10 cellular contexts compared by ENCODE assay signal in the genomic region with DNA sequence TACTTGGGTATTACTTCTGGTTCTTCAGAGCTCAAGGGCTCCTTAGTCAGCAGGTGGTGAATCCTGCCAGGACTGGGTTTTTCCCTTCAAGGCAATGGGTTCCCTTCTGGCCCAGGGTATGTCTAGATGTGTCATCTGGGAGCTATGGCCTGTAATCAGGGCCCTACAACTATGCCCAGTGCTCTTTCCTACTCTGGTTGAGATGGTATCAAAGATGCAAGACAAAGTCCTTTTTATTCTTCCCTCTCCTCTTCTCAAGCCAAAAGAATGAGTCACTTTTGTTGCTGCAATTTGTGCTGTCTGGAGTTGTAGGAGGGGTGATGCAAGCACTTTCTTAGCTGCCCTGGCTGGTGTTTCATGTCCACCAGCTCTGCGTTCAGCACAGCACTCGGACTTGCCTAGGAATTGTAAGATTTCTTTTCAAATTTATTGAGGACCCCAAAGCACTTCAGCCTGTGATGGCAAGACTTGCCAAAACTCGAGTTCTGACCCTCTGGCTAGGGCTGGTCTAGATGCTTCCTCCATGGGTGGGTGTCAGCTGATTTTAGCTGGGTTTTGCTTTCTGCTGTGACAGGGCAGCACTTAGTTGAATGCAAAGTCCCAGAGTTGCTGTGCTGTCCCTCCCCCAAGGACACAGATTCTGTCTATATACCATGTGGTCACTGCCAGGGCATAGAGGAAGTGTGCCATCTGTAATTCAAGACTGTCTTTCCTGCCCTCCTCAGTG.
DNase-seq lines count a peak whose midpoint lies in the region; ATAC-seq, FAIRE-seq and TF ChIP-seq lines count a peak whose summit lies in the region.
"Had no signal": no experiment of that assay in that cellular context is flagged by ENCODE, and none has a peak within 500 bp of the region (broad histone marks: within the 10 kb centered on the region; RNA-seq: fewer than 3 reads in every experiment).

No MANE protein-coding gene starts in this region.

- peak; percentile 98 for DNase-seq in amniotic epithelial cell (ENCODE audit: low read depth)
- peak; percentile 89 for DNase-seq in keratinocyte (ENCODE audit: low read depth, low spot score)
- DNase-seq in DMS53 (lab: John Stamatoyannopoulos, UW), result no peak
- DNase-seq in NCI-H526 treated with DMSO at 0.1 percent for 48 hours (lab: John Stamatoyannopoulos, UW), result no peak
- no peak for DNase-seq in activated CD4-positive, alpha-beta T cell treated with anti-CD3 and anti-CD28 coated beads, Interleukin-2, amount 10 ng/mL, durations not matched to agents 7 days and 5 days
- DNase-seq: DMS153, NCI-H1694 treated with DMSO at 0.1 percent for 48 hours had no signal

- peak overlapping the region; percentile 77 for H3K4me2 ChIP-seq in keratinocyte (ENCODE audit: control insufficient read depth, extremely low read depth, insufficient read depth, low read depth, low read length)

- no peaks in the 10 kb centered on the region for H3K36me3 ChIP-seq in ACC112 (ENCODE audit: insufficient read depth, low read length)
- no peaks in the 10 kb centered on the region for H3K36me3 ChIP-seq in keratinocyte (ENCODE audit: control insufficient read depth in 2 of 2, extremely low read depth in 1 of 2, insufficient read depth in 2 of 2, low read length in 2 of 2)

- peak overlapping the region; percentile 63 for H2AFZ ChIP-seq in ACC112 (ENCODE audit: low read length, unreplicated experiment)
- peak overlapping the region; percentile 77 for H2AFZ ChIP-seq in keratinocyte (ENCODE audit: control insufficient read depth, low read length)

- H3K4me3 ChIP-seq in ACC112 (ENCODE audit: low read depth, low read length) (peak overlapping the region; percentile 63), keratinocyte (ENCODE audit: control insufficient read depth in 2 of 3, extremely low read depth in 1 of 3, insufficient read depth in 2 of 3, low read depth in 1 of 3, low read length in 3 of 3) (peak overlapping the region; percentile 13 to 37 (median 23))

- no peak for ATAC-seq in GM21367 (IDR thresholded peaks at IDR 0.05; ENCODE audit: unreplicated experiment)

- no peaks in the 10 kb centered on the region for H3K9me1 ChIP-seq in keratinocyte (ENCODE audit: control insufficient read depth, extremely low read depth, insufficient read depth, low read length)

- POLR2A ChIA-PET in activated CD4-positive, alpha-beta T cell treated with anti-CD3 and anti-CD28 coated beads, Interleukin-2, amount 10 ng/mL, durations not matched to agents 7 days and 5 days (lab: Charles Lee), result no interaction called here

- H3K4me3 Mint-ChIP-seq in activated CD4-positive, alpha-beta T cell treated with anti-CD3 and anti-CD28 coated beads, Interleukin-2, amount 10 ng/mL, durations not matched to agents 7 days and 5 days, result no peak overlapping the region

- H4K20me1 ChIP-seq in keratinocyte (ENCODE audit: control insufficient read depth, extremely low read depth, insufficient read depth, low read length), result no peaks in the 10 kb centered on the region

- CTCF ChIA-PET in activated CD4-positive, alpha-beta T cell treated with anti-CD3 and anti-CD28 coated beads, Interleukin-2, amount 10 ng/mL, durations not matched to agents 7 days and 5 days (lab: Charles Lee), result interaction anchor here (1.0 to 2.5 kb wide), 2 partner anchors 11 to 23 kb away, joined by 3 to 10 read pairs; no protein-coding TSS in a partner anchor

- H3K27me3 Mint-ChIP-seq in activated CD4-positive, alpha-beta T cell treated with anti-CD3 and anti-CD28 coated beads, Interleukin-2, amount 10 ng/mL, durations not matched to agents 7 days and 5 days, result no peaks in the 10 kb centered on the region

- no peaks in the 10 kb centered on the region for H3K27me3 ChIP-seq in ACC112 (ENCODE audit: insufficient read depth, low read length)
- no peaks in the 10 kb centered on the region for H3K27me3 ChIP-seq in keratinocyte (ENCODE audit: control insufficient read depth, extremely low read depth, insufficient read depth, low read length)

- H3K36me3 Mint-ChIP-seq in activated CD4-positive, alpha-beta T cell treated with anti-CD3 and anti-CD28 coated beads, Interleukin-2, amount 10 ng/mL, durations not matched to agents 7 days and 5 days (ENCODE audit: low read depth), result peaks cover 10% of the 10 kb centered on the region

- peak overlapping the region; percentile 84 for H3K27ac ChIP-seq in ACC112 (ENCODE audit: low read depth, low read length)
- peak overlapping the region; percentile 93 for H3K27ac ChIP-seq in keratinocyte (ENCODE audit: control insufficient read depth, insufficient read depth, low read length)

- H3K27ac Mint-ChIP-seq in activated CD4-positive, alpha-beta T cell treated with anti-CD3 and anti-CD28 coated beads, Interleukin-2, amount 10 ng/mL, durations not matched to agents 7 days and 5 days, result no peak overlapping the region

- peak; percentile 100 for FAIRE-seq in keratinocyte (lab: Jason Lieb, UNC)

- H3K9me3 ChIP-seq in keratinocyte (ENCODE audit: control insufficient read depth, low read depth, low read length), result peaks cover 4% of the 10 kb centered on the region

- no peak for TF ChIP-seq RAD21 in Ishikawa (IDR thresholded peaks at IDR 0.05; ENCODE audit: low read depth)

- H3K79me2 ChIP-seq in ACC112 (ENCODE audit: control insufficient read depth, insufficient read depth, low read length, unreplicated experiment), result no peaks in the 10 kb centered on the region
- no peaks in the 10 kb centered on the region for H3K79me2 ChIP-seq in keratinocyte (ENCODE audit: control insufficient read depth, insufficient read depth, low read length)

- dilution Hi-C loops in keratinocyte (cut with MboI; ENCODE audit: extremely low pct_ligation_motif_present, low sequenced_read_pairs), result no loop called here

- no peak for TF ChIP-seq CTCF in keratinocyte (optimal IDR thresholded peaks at IDR 0.05 in 1 of 3, IDR thresholded peaks at IDR 0.05 in 1 of 3, conservative IDR thresholded peaks at IDR 0.05 in 1 of 3; ENCODE audit: extremely low read depth in 1 of 3, insufficient read depth in 2 of 3, low read length in 3 of 3)

- no peak for TF ChIP-seq EP300 in Ishikawa (IDR thresholded peaks at IDR 0.05; ENCODE audit: borderline replicate concordance)

- H3K4me1 ChIP-seq in ACC112 (ENCODE audit: control insufficient read depth, insufficient read depth, low read length, unreplicated experiment) (peaks cover 14% of the 10 kb centered on the region), keratinocyte (ENCODE audit: control insufficient read depth, extremely low read depth, insufficient read depth, low read length) (peaks cover 20% of the 10 kb centered on the region)

- peaks cover 34% of the 10 kb centered on the region for H3K9me3 Mint-ChIP-seq in activated CD4-positive, alpha-beta T cell treated with anti-CD3 and anti-CD28 coated beads, Interleukin-2, amount 10 ng/mL, durations not matched to agents 7 days and 5 days

- no peaks in the 10 kb centered on the region for H3K4me1 Mint-ChIP-seq in activated CD4-positive, alpha-beta T cell treated with anti-CD3 and anti-CD28 coated beads, Interleukin-2, amount 10 ng/mL, durations not matched to agents 7 days and 5 days

- H3K9ac ChIP-seq in keratinocyte (ENCODE audit: control insufficient read depth, extremely low read depth, insufficient read depth, low read length), result peak overlapping the region; percentile 75

TF ChIP-seq in Ishikawa, 13 proteins besides CTCF, POLR2A, EP300 and RAD21:
- TF ChIP-seq ZBTB7A (IDR thresholded peaks at IDR 0.05; ENCODE audit: low read depth) (no peak), TEAD4 (IDR thresholded peaks at IDR 0.05) (no peak), CEBPB (IDR thresholded peaks at IDR 0.05) (peak; percentile 14; the same call in 1 of the 2 replicates), REST (IDR thresholded peaks at IDR 0.05; ENCODE audit: low read depth) (no peak), USF1 (IDR thresholded peaks at IDR 0.05) (no peak)

Comparison
In these comparisons a context has a peak if more than half of its experiments do, and no peak if none do; other contexts are left out.
1. DNase-seq: peak in amniotic epithelial cell (single experiment) and keratinocyte (single experiment); none in DMS53 (single experiment), NCI-H526 treated with DMSO at 0.1 percent for 48 hours (single experiment) and activated CD4-positive, alpha-beta T cell treated with anti-CD3 and anti-CD28 coated beads, Interleukin-2, amount 10 ng/mL, durations not matched to agents 7 days and 5 days (single experiment).